ENCODE assay signal across 9 cellular contexts in the genomic region with DNA sequence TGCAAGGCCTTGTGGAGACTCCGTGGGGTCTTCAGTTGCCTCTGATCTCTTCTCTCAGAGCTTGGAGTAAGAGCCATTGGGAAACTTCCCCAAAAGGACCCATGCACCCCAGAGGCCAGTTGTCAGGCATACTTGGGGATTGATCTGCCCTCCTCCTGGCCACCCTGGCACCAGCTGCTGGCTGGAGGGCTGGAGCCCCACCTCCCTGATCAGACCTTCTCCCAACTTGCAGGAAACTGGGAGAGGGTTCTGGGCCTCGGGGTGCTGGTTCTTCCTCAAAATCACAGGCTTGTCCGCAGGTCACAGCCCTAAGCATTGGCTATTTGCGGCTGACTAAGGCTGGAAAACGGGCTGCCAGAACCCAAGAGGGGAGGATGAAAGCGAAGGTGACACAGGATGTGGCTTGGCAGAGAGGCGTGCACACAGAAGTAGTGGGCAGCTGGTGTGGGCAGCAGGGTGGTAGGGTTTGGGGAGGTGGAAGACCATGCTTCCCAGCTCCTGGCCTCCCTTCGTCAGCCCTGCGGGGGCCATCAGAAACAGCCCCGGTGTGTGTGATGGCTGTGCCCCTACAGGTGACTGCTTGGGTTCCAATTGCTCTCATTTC. TPM values are rescaled to one million over a fixed set of nuclear protein-coding genes. Genes with fewer than 3 reads are reported as not detected.
DNase-seq lines count a peak whose midpoint lies in the region; ATAC-seq and TF ChIP-seq lines count a peak whose summit lies in the region.
"Had no signal": no experiment of that assay in that cellular context is flagged by ENCODE, and none has a peak within 500 bp of the region (broad histone marks: within the 10 kb centered on the region; RNA-seq: fewer than 3 reads in every experiment).

No MANE protein-coding gene starts in this region.

- intact Hi-C loops in activated CD4-positive, alpha-beta T cell treated with anti-CD3 and anti-CD28 coated beads for 36 hours (cut with DNase I, micrococcal nuclease): loop anchor here (2.0 to 10.0 kb wide), 8 partner anchors 15 to 1779 kb away; partner anchors contain the start of genes CD82 (in 1 of the 2), CSTPP1 (in 1 of the 2), MADD (in 1 of the 2) and MDK (in 1 of the 2)
- intact Hi-C loops in activated T-helper 1 cell treated with anti-CD3 and anti-CD28 coated beads, Interleukin-12 subunit alpha, Interleukin-12 subunit beta, Interleukin-2, Interleukin-4 antibody, amounts not matched to agents 30 ng/mL and 10 ng/mL and 1 ng/mL, durations not matched to agents 14 hours and 24 hours and 36 hours (cut with micrococcal nuclease): loop anchor here (1.0 to 5.0 kb wide), 5 partner anchors 15 to 499 kb away; partner anchors contain the start of genes ARHGAP1, ATG13, CRY2 and HARBI1
- intact Hi-C loops in left lung (cut with DNase I): no loop called here

- no peak for TF ChIP-seq EP300 in suprapubic skin (IDR thresholded peaks at IDR 0.05)

- H3K4me1 Mint-ChIP-seq in activated CD4-positive, alpha-beta T cell treated with anti-CD3 and anti-CD28 coated beads for 36 hours: peaks cover 81% of the 10 kb centered on the region
- H3K4me1 Mint-ChIP-seq in activated T-helper 1 cell treated with anti-CD3 and anti-CD28 coated beads, Interleukin-12 subunit alpha, Interleukin-12 subunit beta, Interleukin-2, Interleukin-4 antibody, amounts not matched to agents 30 ng/mL and 10 ng/mL and 1 ng/mL, durations not matched to agents 14 hours and 24 hours and 36 hours (ENCODE audit: low read depth): peaks cover 73% of the 10 kb centered on the region

- peak overlapping the region; percentile 26 to 88 for H3K4me3 ChIP-seq in left lung
- peak overlapping the region; percentile 94 for H3K4me3 ChIP-seq in suprapubic skin

- H3K27ac Mint-ChIP-seq in activated CD4-positive, alpha-beta T cell treated with anti-CD3 and anti-CD28 coated beads for 36 hours: peak overlapping the region; percentile 89
- H3K27ac Mint-ChIP-seq in activated T-helper 1 cell treated with anti-CD3 and anti-CD28 coated beads, Interleukin-12 subunit alpha, Interleukin-12 subunit beta, Interleukin-2, Interleukin-4 antibody, amounts not matched to agents 30 ng/mL and 10 ng/mL and 1 ng/mL, durations not matched to agents 14 hours and 24 hours and 36 hours: peak overlapping the region; percentile 84

- no peaks in the 10 kb centered on the region for H3K9me3 Mint-ChIP-seq in activated CD4-positive, alpha-beta T cell treated with anti-CD3 and anti-CD28 coated beads for 36 hours (ENCODE audit: low read depth)
- no peaks in the 10 kb centered on the region for H3K9me3 Mint-ChIP-seq in activated T-helper 1 cell treated with anti-CD3 and anti-CD28 coated beads, Interleukin-12 subunit alpha, Interleukin-12 subunit beta, Interleukin-2, Interleukin-4 antibody, amounts not matched to agents 30 ng/mL and 10 ng/mL and 1 ng/mL, durations not matched to agents 14 hours and 24 hours and 36 hours

- CTCF ChIA-PET in activated CD4-positive, alpha-beta T cell treated with anti-CD3 and anti-CD28 coated beads for 36 hours (lab: Charles Lee): interaction anchor here (0.7 to 13.2 kb wide), 9 partner anchors 12 to 108 kb away, joined by 3 to 139 read pairs (median 3); no protein-coding TSS in a partner anchor

- peak; percentile 67 for DNase-seq in activated CD4-positive, alpha-beta T cell treated with anti-CD3 and anti-CD28 coated beads for 36 hours
- no peak for DNase-seq in activated CD4-positive, alpha-beta T cell treated with anti-CD3 and anti-CD28 coated beads for 4 hours
- no peak for DNase-seq in activated T-helper 1 cell treated with anti-CD3 and anti-CD28 coated beads, Interleukin-12 subunit alpha, Interleukin-12 subunit beta, Interleukin-2, Interleukin-4 antibody, amounts not matched to agents 30 ng/mL and 10 ng/mL and 1 ng/mL, durations not matched to agents 14 hours and 24 hours and 36 hours (ENCODE audit: low spot score)
- DNase-seq in left lung: no peak
- no peak for DNase-seq in suprapubic skin (ENCODE audit: low spot score in 2 of 2)
- no peak for DNase-seq in H4 (ENCODE audit: low spot score)

- H3K36me3 ChIP-seq in left lung: no peaks in the 10 kb centered on the region
- no peaks in the 10 kb centered on the region for H3K36me3 ChIP-seq in suprapubic skin

- H3K27me3 ChIP-seq in left lung: no peaks in the 10 kb centered on the region
- H3K27me3 ChIP-seq in suprapubic skin: no peaks in the 10 kb centered on the region

- no peak for TF ChIP-seq POLR2A in suprapubic skin (IDR thresholded peaks at IDR 0.05)

- POLR2A ChIA-PET in activated CD4-positive, alpha-beta T cell treated with anti-CD3 and anti-CD28 coated beads for 36 hours (lab: Charles Lee): interaction anchor here (0.6 to 1.2 kb wide), 6 partner anchors 12 to 991 kb away, joined by 3 to 5 read pairs (median 4); no protein-coding TSS in a partner anchor

- H3K4me3 Mint-ChIP-seq in activated CD4-positive, alpha-beta T cell treated with anti-CD3 and anti-CD28 coated beads for 36 hours: peak overlapping the region; percentile 74
- H3K4me3 Mint-ChIP-seq in activated T-helper 1 cell treated with anti-CD3 and anti-CD28 coated beads, Interleukin-12 subunit alpha, Interleukin-12 subunit beta, Interleukin-2, Interleukin-4 antibody, amounts not matched to agents 30 ng/mL and 10 ng/mL and 1 ng/mL, durations not matched to agents 14 hours and 24 hours and 36 hours: peak overlapping the region; percentile 85

- ATAC-seq in activated CD4-positive, alpha-beta T cell treated with anti-CD3 and anti-CD28 coated beads for 36 hours: no peak
- no peak for ATAC-seq in left lung
- ATAC-seq in HG03039 (IDR thresholded peaks at IDR 0.05; ENCODE audit: unreplicated experiment): no peak
- ATAC-seq in GM19023 (IDR thresholded peaks at IDR 0.05; ENCODE audit: unreplicated experiment): no peak

- H3K27me3 Mint-ChIP-seq in activated CD4-positive, alpha-beta T cell treated with anti-CD3 and anti-CD28 coated beads for 36 hours: no peaks in the 10 kb centered on the region
- peaks cover 3% of the 10 kb centered on the region for H3K27me3 Mint-ChIP-seq in activated T-helper 1 cell treated with anti-CD3 and anti-CD28 coated beads, Interleukin-12 subunit alpha, Interleukin-12 subunit beta, Interleukin-2, Interleukin-4 antibody, amounts not matched to agents 30 ng/mL and 10 ng/mL and 1 ng/mL, durations not matched to agents 14 hours and 24 hours and 36 hours (ENCODE audit: insufficient read depth)

- 78% methylated on average over 1 of the region's 10 CpGs for WGBS in suprapubic skin

- H3K9me3 ChIP-seq in left lung (no peaks in the 10 kb centered on the region), suprapubic skin (no peaks in the 10 kb centered on the region)

- peak overlapping the region; percentile 83 to 90 for H3K27ac ChIP-seq in left lung
- H3K27ac ChIP-seq in suprapubic skin: peak overlapping the region; percentile 61

- no peak for TF ChIP-seq CTCF in left lung (IDR thresholded peaks at IDR 0.05)
- TF ChIP-seq CTCF in suprapubic skin (IDR thresholded peaks at IDR 0.05): no peak

- peaks cover 11% of the 10 kb centered on the region for H3K36me3 Mint-ChIP-seq in activated CD4-positive, alpha-beta T cell treated with anti-CD3 and anti-CD28 coated beads for 36 hours (ENCODE audit: low read depth)
- peaks cover 7% of the 10 kb centered on the region for H3K36me3 Mint-ChIP-seq in activated T-helper 1 cell treated with anti-CD3 and anti-CD28 coated beads, Interleukin-12 subunit alpha, Interleukin-12 subunit beta, Interleukin-2, Interleukin-4 antibody, amounts not matched to agents 30 ng/mL and 10 ng/mL and 1 ng/mL, durations not matched to agents 14 hours and 24 hours and 36 hours (ENCODE audit: low read depth)

- H3K4me1 ChIP-seq in left lung: peaks cover 17 to 92% of the 10 kb centered on the region in 2 donors
- H3K4me1 ChIP-seq in suprapubic skin: peaks cover 59% of the 10 kb centered on the region

RNA-seq across cellular contexts. Expression of gene DGKZ, which starts 1.3 kb away (rescaled TPM):
- total RNA-seq in activated CD4-positive, alpha-beta T cell treated with anti-CD3 and anti-CD28 coated beads for 36 hours: 100 to 1,000 TPM in 1 of 2 experiments, 10 to 100 TPM in 1; 87.6 to 101 TPM
- 101 TPM in 2 replicates for total RNA-seq in activated T-helper 1 cell treated with anti-CD3 and anti-CD28 coated beads, Interleukin-12 subunit alpha, Interleukin-12 subunit beta, Interleukin-2, Interleukin-4 antibody, amounts not matched to agents 30 ng/mL and 10 ng/mL and 1 ng/mL, durations not matched to agents 14 hours and 24 hours and 36 hours
- 10 to 100 TPM; 40.5 to 65.1 TPM for total RNA-seq in left lung
- total RNA-seq in suprapubic skin: 10 to 100 TPM; 60.5 to 91.0 (median 73.4) TPM
- total RNA-seq in H4 (2014; rRNA removed; shearing (Covaris generic)): 25.3 and 38.9 TPM in 2 replicates

RNA-seq across cellular contexts. Expression of gene MDK, which starts 35.5 kb away (rescaled TPM):
- total RNA-seq in activated CD4-positive, alpha-beta T cell treated with anti-CD3 and anti-CD28 coated beads for 36 hours: 1 to 10 TPM; 3.0 to 6.7 TPM
- 5.0 and 7.1 TPM in 2 replicates for total RNA-seq in activated T-helper 1 cell treated with anti-CD3 and anti-CD28 coated beads, Interleukin-12 subunit alpha, Interleukin-12 subunit beta, Interleukin-2, Interleukin-4 antibody, amounts not matched to agents 30 ng/mL and 10 ng/mL and 1 ng/mL, durations not matched to agents 14 hours and 24 hours and 36 hours
- 100 to 1,000 TPM in 1 of 2 donors, 10 to 100 TPM in 1; 15.4 to 121 TPM for total RNA-seq in left lung
- 10 to 100 TPM in 3 of 4 donors, 1 to 10 TPM in 1; 9.1 to 22.6 (median 13.9) TPM for total RNA-seq in suprapubic skin
- total RNA-seq in H4 (2014; rRNA removed; shearing (Covaris generic)): 563 and 646 TPM in 2 replicates

RNA-seq across cellular contexts. Expression of gene CHRM4, which starts 45.6 kb away (rescaled TPM):
- under 1 TPM in 1 of 2 experiments, not detected in 1; 0.19 TPM for total RNA-seq in activated CD4-positive, alpha-beta T cell treated with anti-CD3 and anti-CD28 coated beads for 36 hours
- total RNA-seq in activated T-helper 1 cell treated with anti-CD3 and anti-CD28 coated beads, Interleukin-12 subunit alpha, Interleukin-12 subunit beta, Interleukin-2, Interleukin-4 antibody, amounts not matched to agents 30 ng/mL and 10 ng/mL and 1 ng/mL, durations not matched to agents 14 hours and 24 hours and 36 hours: 1.2 TPM in 2 replicates
- total RNA-seq in left lung: not detected
- total RNA-seq in suprapubic skin: 1 to 10 TPM in 3 of 4 donors, under 1 TPM in 1; 0.80 to 3.0 (median 2.6) TPM
- total RNA-seq in H4 (2014; rRNA removed; shearing (Covaris generic)): 0.33 and 0.48 TPM in 2 replicates
- total RNA-seq: fibroblast of villous mesenchyme had no signal

Comparison
In these comparisons a context has a peak if more than half of its experiments do, and no peak if none do; other contexts are left out.
1. intact Hi-C loops: an anchor here in activated CD4-positive, alpha-beta T cell treated with anti-CD3 and anti-CD28 coated beads for 36 hours (2.0 to 10.0 kb wide) and activated T-helper 1 cell treated with anti-CD3 and anti-CD28 coated beads, Interleukin-12 subunit alpha, Interleukin-12 subunit beta, Interleukin-2, Interleukin-4 antibody, amounts not matched to agents 30 ng/mL and 10 ng/mL and 1 ng/mL, durations not matched to agents 14 hours and 24 hours and 36 hours (1.0 to 5.0 kb wide); none called in left lung.